Comparison of ENCODE assay signal across 2 cellular contexts in the genomic region with DNA sequence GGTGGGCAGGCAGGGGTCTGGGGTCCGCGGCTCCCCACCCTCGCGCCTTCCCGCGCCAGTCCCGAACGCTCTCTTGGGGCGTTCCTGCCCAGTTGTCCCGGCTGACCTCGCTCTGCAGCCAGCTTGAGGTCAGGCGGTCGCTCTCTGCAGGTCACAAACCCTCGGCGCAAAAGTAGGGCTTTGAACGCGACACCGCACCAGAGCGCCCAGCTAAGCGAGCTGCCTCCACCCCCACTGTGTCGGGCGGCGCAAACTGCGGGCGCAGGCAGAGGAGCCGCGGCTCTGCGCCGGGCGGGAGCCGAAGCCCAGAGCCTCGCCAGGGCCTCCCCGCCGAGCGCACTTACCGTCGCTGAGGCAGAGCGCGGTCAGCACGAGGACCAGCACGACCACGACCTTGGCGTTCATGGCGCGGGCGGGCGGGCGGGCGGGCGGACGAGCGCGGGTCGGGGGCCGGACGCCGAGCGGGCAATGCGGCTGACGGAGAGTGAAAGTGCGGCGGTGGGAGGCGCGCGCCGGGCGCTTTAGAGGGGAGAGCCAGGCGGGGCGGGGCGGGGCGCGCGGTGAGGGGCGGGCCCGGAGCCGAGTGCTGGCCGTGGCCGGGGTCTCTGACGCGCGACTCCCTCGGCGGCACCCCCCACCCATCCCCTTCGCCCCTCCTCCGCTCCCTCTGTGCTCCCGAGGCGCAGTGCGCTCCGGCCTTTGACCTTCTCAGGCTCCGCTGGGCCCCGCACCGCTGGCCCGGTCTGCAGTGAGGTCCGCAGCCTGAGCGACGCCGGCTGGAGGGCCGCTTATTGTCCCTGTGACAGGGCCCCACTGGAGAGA.
TF ChIP-seq lines count a peak whose summit lies in the region.

A gene (minus strand): TSS at position 497 of the 822 bp plus-strand sequence. CDS start 92 bp downstream, at position 405.

TF ChIP-seq in IMR-90, 13 proteins besides CTCF, POLR2A, EP300 and RAD21:
- TF ChIP-seq, protein P1, sequence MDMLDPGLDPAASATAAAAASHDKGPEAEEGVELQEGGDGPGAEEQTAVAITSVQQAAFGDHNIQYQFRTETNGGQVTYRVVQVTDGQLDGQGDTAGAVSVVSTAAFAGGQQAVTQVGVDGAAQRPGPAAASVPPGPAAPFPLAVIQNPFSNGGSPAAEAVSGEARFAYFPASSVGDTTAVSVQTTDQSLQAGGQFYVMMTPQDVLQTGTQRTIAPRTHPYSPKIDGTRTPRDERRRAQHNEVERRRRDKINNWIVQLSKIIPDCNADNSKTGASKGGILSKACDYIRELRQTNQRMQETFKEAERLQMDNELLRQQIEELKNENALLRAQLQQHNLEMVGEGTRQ (IDR thresholded peaks at IDR 0.05; ENCODE audit: low read depth, low read length) = no peak
- TF ChIP-seq MXI1 (IDR thresholded peaks at IDR 0.05; ENCODE audit: borderline replicate concordance, low read depth, low read length) (no peak), CHD1 (IDR thresholded peaks at IDR 0.05; ENCODE audit: low read depth, low read length) (no peak), RFX5 (IDR thresholded peaks at IDR 0.05; ENCODE audit: low read depth, low read length) (no peak), BHLHE40 (IDR thresholded peaks at IDR 0.05; ENCODE audit: low read depth, low read length) (no peak), SMC3 (IDR thresholded peaks at IDR 0.05; ENCODE audit: low read depth, low read length) (no peak), CEBPB (IDR thresholded peaks at IDR 0.05; ENCODE audit: low read depth, low read length) (no peak), FOS (IDR thresholded peaks at IDR 0.05; ENCODE audit: low read depth, low read length) (no peak), MAFK (IDR thresholded peaks at IDR 0.05; ENCODE audit: low read depth, low read length) (no peak), MAZ (IDR thresholded peaks at IDR 0.05; ENCODE audit: borderline replicate concordance, low read depth, low read length) (no peak), NFE2L2 (IDR thresholded peaks at IDR 0.05; ENCODE audit: low read depth, low read length) (no peak)
- TF ChIP-seq, protein P2, sequence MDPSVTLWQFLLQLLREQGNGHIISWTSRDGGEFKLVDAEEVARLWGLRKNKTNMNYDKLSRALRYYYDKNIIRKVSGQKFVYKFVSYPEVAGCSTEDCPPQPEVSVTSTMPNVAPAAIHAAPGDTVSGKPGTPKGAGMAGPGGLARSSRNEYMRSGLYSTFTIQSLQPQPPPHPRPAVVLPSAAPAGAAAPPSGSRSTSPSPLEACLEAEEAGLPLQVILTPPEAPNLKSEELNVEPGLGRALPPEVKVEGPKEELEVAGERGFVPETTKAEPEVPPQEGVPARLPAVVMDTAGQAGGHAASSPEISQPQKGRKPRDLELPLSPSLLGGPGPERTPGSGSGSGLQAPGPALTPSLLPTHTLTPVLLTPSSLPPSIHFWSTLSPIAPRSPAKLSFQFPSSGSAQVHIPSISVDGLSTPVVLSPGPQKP (IDR thresholded peaks at IDR 0.05; ENCODE audit: borderline replicate concordance, low read depth, low read length) = no peak

TF ChIP-seq in endothelial cell of umbilical vein, 7 proteins besides CTCF, POLR2A, EP300 and RAD21:
- TF ChIP-seq, protein P3, sequence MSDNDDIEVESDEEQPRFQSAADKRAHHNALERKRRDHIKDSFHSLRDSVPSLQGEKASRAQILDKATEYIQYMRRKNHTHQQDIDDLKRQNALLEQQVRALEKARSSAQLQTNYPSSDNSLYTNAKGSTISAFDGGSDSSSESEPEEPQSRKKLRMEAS (IDR thresholded peaks at IDR 0.05; ENCODE audit: insufficient read depth, insufficient read length) = no peak
- peak; percentile 85 for TF ChIP-seq EZH2 (IDR thresholded peaks at IDR 0.05; ENCODE audit: borderline replicate concordance, low read depth, low read length, severe bottlenecking)
